8 cellular contexts compared by ENCODE assay signal in genomic region chr18:23662309-23663263, GRCh38. TPM values are rescaled to one million over a fixed set of nuclear protein-coding genes. Genes with fewer than 3 reads are reported as not detected.
A peak's percentile ranks its signal among the peaks of the same experiment; 100 is the strongest.
DNase-seq lines count a peak whose midpoint lies in the region; TF ChIP-seq lines count a peak whose summit lies in the region.

A gene with protein sequence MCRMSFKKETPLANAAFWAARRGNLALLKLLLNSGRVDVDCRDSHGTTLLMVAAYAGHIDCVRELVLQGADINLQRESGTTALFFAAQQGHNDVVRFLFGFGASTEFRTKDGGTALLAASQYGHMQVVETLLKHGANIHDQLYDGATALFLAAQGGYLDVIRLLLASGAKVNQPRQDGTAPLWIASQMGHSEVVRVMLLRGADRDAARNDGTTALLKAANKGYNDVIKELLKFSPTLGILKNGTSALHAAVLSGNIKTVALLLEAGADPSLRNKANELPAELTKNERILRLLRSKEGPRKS (minus strand): TSS chr18:23662911. CDS start chr18:23662730, 181 bp downstream.

- DNase-seq in NCI-H2171 treated with DMSO at 0.1 percent for 48 hours (lab: John Stamatoyannopoulos, UW) (peak; percentile 25), NCI-H2171 (lab: John Stamatoyannopoulos, UW) (no peak), NCI-H460 (ENCODE audit: extremely low read depth, low read depth) (peak; percentile 8), activated T-helper 1 cell treated with Interleukin-2 at 50 U/mL for 16 hours (ENCODE audit: low read depth) (peak; percentile 30), fibroblast of peridontal ligament (ENCODE audit: extremely low read depth) (peak; percentile 43), nephron progenitor cell (peak; percentile 71), DMS153 treated with DMSO at 0.1 percent for 48 hours (lab: John Stamatoyannopoulos, UW; ENCODE audit: unreplicated experiment) (no peak)

- H3K4me1 Mint-ChIP-seq in nephron progenitor cell, result peaks cover 6% of the 10 kb centered on the region

- H3K36me3 Mint-ChIP-seq in nephron progenitor cell (ENCODE audit: low read depth), result no peaks in the 10 kb centered on the region

- peak within 1 kb of the TSS; percentile 89 for H3K4me3 Mint-ChIP-seq in nephron progenitor cell

- H3K27me3 ChIP-seq in thymus (ENCODE audit: control insufficient read depth, insufficient read depth), result peaks cover 32% of the 10 kb centered on the region

- peaks cover 6% of the 10 kb centered on the region for H3K4me1 ChIP-seq in thymus (ENCODE audit: control insufficient read depth, insufficient read depth, low read length)

- peak within 1 kb of the TSS; percentile 41 for H3K4me3 ChIP-seq in thymus (ENCODE audit: low read length)

- no peak for TF ChIP-seq CTCF in nephron progenitor cell (IDR thresholded peaks at IDR 0.05)

- H3K27me3 Mint-ChIP-seq in nephron progenitor cell (ENCODE audit: low read depth, poor library complexity), result peaks cover 96% of the 10 kb centered on the region

- no peak within 1 kb of the TSS for H3K27ac ChIP-seq in thymus (ENCODE audit: low read depth)

- H3K9me3 Mint-ChIP-seq in nephron progenitor cell, result no peaks in the 10 kb centered on the region

- no peaks in the 10 kb centered on the region for H3K36me3 ChIP-seq in thymus (ENCODE audit: control insufficient read depth, insufficient read depth)

- 2% methylated on average over 85 of the region's 86 CpGs for WGBS in thymus

- H3K27ac Mint-ChIP-seq in nephron progenitor cell, result no peak within 1 kb of the TSS

- H3K9me3 ChIP-seq in thymus (ENCODE audit: control insufficient read depth), result no peaks in the 10 kb centered on the region

RNA-seq across cellular contexts. Expression of the gene that starts here (rescaled TPM):
- 6.9 and 7.4 TPM in 2 replicates for total RNA-seq in NCI-H460 (2014; rRNA removed; shearing (Covaris generic))
- 2.7 and 3.0 TPM in 2 replicates for polyA plus RNA-seq in NCI-H460 (2014; cell fraction: nucleus; rRNA removed)
- 13.0 TPM for polyA plus RNA-seq in thymus

Comparison
In these comparisons a context has a peak if more than half of its experiments do, and no peak if none do; other contexts are left out.
1. DNase-seq: peak in NCI-H2171 treated with DMSO at 0.1 percent for 48 hours (single experiment), NCI-H460 (single experiment), activated T-helper 1 cell treated with Interleukin-2 at 50 U/mL for 16 hours (single experiment), fibroblast of peridontal ligament (single experiment) and nephron progenitor cell (single experiment); none in NCI-H2171 (single experiment) and DMS153 treated with DMSO at 0.1 percent for 48 hours (single experiment).